9 cellular contexts compared by ENCODE assay signal in genomic region chr10:43077421-43078171, GRCh38. TPM values are rescaled to one million over a fixed set of nuclear protein-coding genes. Genes with fewer than 3 reads are reported as not detected.
DNase-seq lines count a peak whose midpoint lies in the region; ATAC-seq and TF ChIP-seq lines count a peak whose summit lies in the region.
"Had no signal": no experiment of that assay in that cellular context is flagged by ENCODE, and none has a peak within 500 bp of the region (broad histone marks: within the 10 kb centered on the region; RNA-seq: fewer than 3 reads in every experiment).

No MANE protein-coding gene starts in this region.

- intact Hi-C loops in Calu3 (cut with micrococcal nuclease; ENCODE audit: unreplicated experiment): loop anchor here (5.0 kb wide), 2 partner anchors 50 to 205 kb away; no protein-coding TSS in a partner anchor
- intact Hi-C loops in Panc1 (cut with micrococcal nuclease; ENCODE audit: unreplicated experiment): loop anchor here (1.0 kb wide), 1 partner anchor 211 kb away; no protein-coding TSS in a partner anchor
- intact Hi-C loops in psoas muscle (cut with DNase I): no loop called here
- intact Hi-C loops in lower leg skin (cut with DNase I; ENCODE audit: low total_unique reads): loop anchor here (5.0 kb wide), 1 partner anchor 205 kb away; no protein-coding TSS in a partner anchor

- no peaks in the 10 kb centered on the region for H3K9me3 Mint-ChIP-seq in Calu3 (ENCODE audit: low read depth, unreplicated experiment)

- H3K27me3 ChIP-seq in Panc1 (ENCODE audit: control insufficient read depth, insufficient read depth, low read length) (no peaks in the 10 kb centered on the region), cardiac muscle cell (peaks cover 68% of the 10 kb centered on the region), psoas muscle (ENCODE audit: insufficient read depth in 3 of 3, low read length in 2 of 3) (peaks cover 0 to 69% (median 11%) of the 10 kb centered on the region in 3 donors)

- no peak for TF ChIP-seq POLR2A in lower leg skin (IDR thresholded peaks at IDR 0.05)

- H3K4me1 ChIP-seq in Panc1 (ENCODE audit: control insufficient read depth, insufficient read depth, low read length): peaks cover 11% of the 10 kb centered on the region
- no peaks in the 10 kb centered on the region for H3K4me1 ChIP-seq in cardiac muscle cell (ENCODE audit: low read depth)
- H3K4me1 ChIP-seq in psoas muscle: peaks cover 4% of the 10 kb centered on the region

- peak overlapping the region; percentile 50 to 55 for H3K4me3 ChIP-seq in Panc1 (ENCODE audit: low read depth in 2 of 2, low read length in 2 of 2)
- H3K4me3 ChIP-seq in cardiac muscle cell: peak overlapping the region; percentile 32
- peak overlapping the region; percentile 66 for H3K4me3 ChIP-seq in psoas muscle
- no peak overlapping the region for H3K4me3 ChIP-seq in lower leg skin (ENCODE audit: low read depth, poor library complexity, severe bottlenecking)

- no peaks in the 10 kb centered on the region for H3K4me1 Mint-ChIP-seq in Calu3 (ENCODE audit: low read depth, unreplicated experiment)

- ATAC-seq in Panc1 (no peak; the same call in none of the 2 replicates), psoas muscle (peak in 2 of 4 donors; percentile 5 to 13), HG03342 (IDR thresholded peaks at IDR 0.05; ENCODE audit: unreplicated experiment) (no peak)

- DNase-seq in Calu3 (no peak), Panc1 (ENCODE audit: low read depth, low spot score) (no peak), cardiac muscle cell (ENCODE audit: low read depth in 1 of 2, low spot score in 1 of 2) (peak in 1 of 2 donors; percentile 6), psoas muscle (no peak), NCI-H128 (lab: John Stamatoyannopoulos, UW; ENCODE audit: unreplicated experiment) (no peak), lower leg skin (ENCODE audit: low spot score in 2 of 2) (no peak), NCI-H446 treated with DMSO at 0.1 percent for 48 hours (lab: John Stamatoyannopoulos, UW) (no peak)
- DNase-seq: stimulated activated CD4-positive, alpha-beta T cell treated with anti-CD3 and anti-CD28 coated beads, Interleukin-4, amount 100 ng/mL, for 24 hours had no signal

- WGBS in psoas muscle, 3 donors: 3 to 9% (median 9%) methylated on average over 46 to 72 of the region's 72 CpGs
- 2 to 6% methylated on average over 21 to 65 of the region's 72 CpGs for WGBS in lower leg skin, 2 donors

- BruUV-seq in Calu3 (replicated peaks; lab: Mats Ljungman, UMichigan) (no TSS peak), Panc1 (replicated peaks; lab: Mats Ljungman, UMichigan) (TSS peak; percentile 64)

- peak overlapping the region; percentile 52 for H3K4me3 Mint-ChIP-seq in Calu3 (ENCODE audit: low read depth, unreplicated experiment)

- H3K27me3 Mint-ChIP-seq in Calu3 (ENCODE audit: unreplicated experiment): peaks cover 91% of the 10 kb centered on the region

- TF ChIP-seq CTCF in Calu3 (IDR thresholded peaks at IDR 0.05; ENCODE audit: unreplicated experiment): no peak
- no peak for TF ChIP-seq CTCF in Panc1 (IDR thresholded peaks at IDR 0.05)
- TF ChIP-seq CTCF in cardiac muscle cell (IDR thresholded peaks at IDR 0.05; ENCODE audit: low read depth, low read length): no peak
- no peak for TF ChIP-seq CTCF in psoas muscle (IDR thresholded peaks at IDR 0.05)
- no peak for TF ChIP-seq CTCF in lower leg skin (IDR thresholded peaks at IDR 0.05)

- H3K36me3 ChIP-seq in Panc1 (ENCODE audit: control insufficient read depth, insufficient read depth, low read length) (no peaks in the 10 kb centered on the region), cardiac muscle cell (no peaks in the 10 kb centered on the region), psoas muscle (ENCODE audit: insufficient read depth in 1 of 2, low read depth in 1 of 2) (no peaks in the 10 kb centered on the region)

- H3K27ac ChIP-seq in Panc1 (ENCODE audit: low read length) (peak overlapping the region; percentile 12; the same call in 1 of the 2 replicates), cardiac muscle cell (no peak overlapping the region), psoas muscle (no peak overlapping the region)

- POLR2A ChIA-PET in Panc1 (lab: Charles Lee): no interaction called here

- in situ Hi-C loops in Panc1 (cut with HindIII; ENCODE audit: low pct_unique_long_range_greater_than_20kb, low sequenced_read_pairs): no loop called here

- no peak overlapping the region for H3K27ac Mint-ChIP-seq in Calu3 (ENCODE audit: unreplicated experiment)

- H3K36me3 Mint-ChIP-seq in Calu3 (ENCODE audit: insufficient read depth, unreplicated experiment): peaks cover 5% of the 10 kb centered on the region

- H3K9me3 ChIP-seq in Panc1 (ENCODE audit: control insufficient read depth, insufficient read depth, low read depth, low read length): no peaks in the 10 kb centered on the region
- H3K9me3 ChIP-seq in cardiac muscle cell (ENCODE audit: low read depth): no peaks in the 10 kb centered on the region
- no peaks in the 10 kb centered on the region for H3K9me3 ChIP-seq in psoas muscle

- CTCF ChIA-PET in Calu3 (lab: Charles Lee): no interaction called here
- CTCF ChIA-PET in Panc1 (lab: Charles Lee): interaction anchor here (0.6 kb wide), 3 partner anchors 27 to 181 kb away, joined by 4 to 8 read pairs (median 4); no protein-coding TSS in a partner anchor

RNA-seq across cellular contexts. Expression of gene RET, which starts 0.7 kb away (rescaled TPM):
- total RNA-seq in Calu3 (2022) (0.07 TPM in 1 of 2 replicates, not detected in the other), Panc1 (2021; ENCODE audit: unreplicated experiment) (81.1 TPM), cardiac muscle cell (0.07 and 0.09 TPM in 2 replicates), psoas muscle (1 to 10 TPM in 1 of 4 donors, under 1 TPM in 3; 0.49 to 2.6 (median 0.61) TPM), lower leg skin (1 to 10 TPM in 2 of 4 donors, under 1 TPM in 2; 0.04 to 1.3 (median 0.87) TPM)
- polyA plus RNA-seq in Panc1 (2012; ENCODE audit: insufficient read length): 134 TPM
- polyA plus RNA-seq in cardiac muscle cell (not detected in 2 replicates), psoas muscle (under 1 TPM; 0.35 to 0.75 (median 0.51) TPM)

Comparison
In these comparisons a context has a peak if more than half of its experiments do, and no peak if none do; other contexts are left out.
1. RNA of gene RET, which starts 0.7 kb away (total RNA-seq): 81.1 TPM in Panc1 (single experiment); 0.04 to 1.3 TPM in lower leg skin, 0.49 to 2.6 TPM in psoas muscle, 0.07 to 0.09 TPM in cardiac muscle cell and 0.07 TPM in Calu3; every median in the first group is over 10 times any median in the second.
2. intact Hi-C loops: an anchor here in Calu3 (5.0 kb wide), Panc1 (1.0 kb wide) and lower leg skin (5.0 kb wide); none called in psoas muscle.